ENCODE assay signal across 1 cellular context in genomic region chr1:109824349-109825115, GRCh38.
A peak's percentile ranks its signal among the peaks of the same experiment; 100 is the strongest.
TF ChIP-seq lines count a peak whose summit lies in the region.

No MANE protein-coding gene starts in this region.

TF ChIP-seq in HepG2, 621 proteins besides CTCF, POLR2A, EP300 and RAD21 (continued from another document and continues in another):
- no peak for TF ChIP-seq REST (IDR thresholded peaks at IDR 0.05; ENCODE audit: borderline replicate concordance in 1 of 2, low read depth in 1 of 2, low read length in 2 of 2)
- no peak for TF ChIP-seq GPN1 (CRISPR knock-in tag; IDR thresholded peaks at IDR 0.05; ENCODE audit: borderline replicate concordance)
- TF ChIP-seq ZBTB42 (CRISPR knock-in tag; IDR thresholded peaks at IDR 0.05), result no peak
- peak; percentile 51; the same call in 1 of the 2 replicates for TF ChIP-seq GFI1 (CRISPR knock-in tag; IDR thresholded peaks at IDR 0.05; ENCODE audit: borderline replicate concordance)
- no peak for TF ChIP-seq ZBTB10 (CRISPR knock-in tag; IDR thresholded peaks at IDR 0.05; ENCODE audit: borderline replicate concordance)
- no peak for TF ChIP-seq RARA (CRISPR knock-in tag; IDR thresholded peaks at IDR 0.05)
- TF ChIP-seq ZNF235 (CRISPR knock-in tag; IDR thresholded peaks at IDR 0.05; ENCODE audit: borderline replicate concordance), result no peak
- TF ChIP-seq ZNF251 (CRISPR knock-in tag; IDR thresholded peaks at IDR 0.05), result no peak
- no peak for TF ChIP-seq ZFP82 (CRISPR knock-in tag; IDR thresholded peaks at IDR 0.05; ENCODE audit: borderline replicate concordance)
- TF ChIP-seq KDM2A (CRISPR knock-in tag; IDR thresholded peaks at IDR 0.05; ENCODE audit: borderline replicate concordance, low read depth), result no peak
- no peak for TF ChIP-seq MEF2D (CRISPR knock-in tag; IDR thresholded peaks at IDR 0.05)
- no peak for TF ChIP-seq ATF3 (CRISPR knock-in tag; IDR thresholded peaks at IDR 0.05)
- TF ChIP-seq HHEX (CRISPR knock-in tag; IDR thresholded peaks at IDR 0.05), result no peak
- no peak for TF ChIP-seq HMG20A (CRISPR knock-in tag; IDR thresholded peaks at IDR 0.05; ENCODE audit: borderline replicate concordance)
- TF ChIP-seq DNMT3B (CRISPR knock-in tag; conservative IDR thresholded peaks at IDR 0.05), result no peak; the same call in 1 of the 2 replicates
- no peak for TF ChIP-seq GATA4 (IDR thresholded peaks at IDR 0.05; ENCODE audit: borderline replicate concordance, low read depth)
- TF ChIP-seq HNF1B (CRISPR knock-in tag; IDR thresholded peaks at IDR 0.05), result no peak
- no peak for TF ChIP-seq IKZF5 (CRISPR knock-in tag; IDR thresholded peaks at IDR 0.05)
- TF ChIP-seq PRDM10 (CRISPR knock-in tag; IDR thresholded peaks at IDR 0.05; ENCODE audit: low read depth), result no peak
- no peak for TF ChIP-seq ATF5 (CRISPR knock-in tag; IDR thresholded peaks at IDR 0.05; ENCODE audit: low read depth)
- no peak for TF ChIP-seq CERS6 (CRISPR knock-in tag; IDR thresholded peaks at IDR 0.05)
- no peak for TF ChIP-seq NRL (CRISPR knock-in tag; IDR thresholded peaks at IDR 0.05; ENCODE audit: borderline replicate concordance)
- TF ChIP-seq ZMYM4 (CRISPR knock-in tag; IDR thresholded peaks at IDR 0.05), result no peak
- no peak for TF ChIP-seq ZBTB44 (CRISPR knock-in tag; IDR thresholded peaks at IDR 0.05)
- TF ChIP-seq ZNF850 (CRISPR knock-in tag; conservative IDR thresholded peaks at IDR 0.05), result no peak
- no peak for TF ChIP-seq REPIN1 (CRISPR knock-in tag; IDR thresholded peaks at IDR 0.05; ENCODE audit: borderline replicate concordance, low read depth)
- no peak for TF ChIP-seq CENPBD1 (CRISPR knock-in tag; IDR thresholded peaks at IDR 0.05; ENCODE audit: borderline replicate concordance, low read depth)
- TF ChIP-seq HNF4A (CRISPR knock-in tag; IDR thresholded peaks at IDR 0.05), result no peak
- TF ChIP-seq ZNF792 (CRISPR knock-in tag; IDR thresholded peaks at IDR 0.05), result no peak
- TF ChIP-seq NONO (IDR thresholded peaks at IDR 0.05), result no peak
- 0 out of 2 replicates have a peak, but pooled peaks have one; percentile 12 for TF ChIP-seq NONO (CRISPR knock-in tag; conservative IDR thresholded peaks at IDR 0.05)
- no peak for TF ChIP-seq RXRA (CRISPR knock-in tag; IDR thresholded peaks at IDR 0.05)
- no peak for TF ChIP-seq TFAP4 (IDR thresholded peaks at IDR 0.05; ENCODE audit: borderline replicate concordance, low read depth)
